ENCODE assay signal across 8 cellular contexts in genomic region chr2:112137516-112138142, GRCh38. TPM values are rescaled to one million over a fixed set of nuclear protein-coding genes. Genes with fewer than 3 reads are reported as not detected.
DNase-seq lines count a peak whose midpoint lies in the region; ATAC-seq and TF ChIP-seq lines count a peak whose summit lies in the region.

No MANE protein-coding gene starts in this region.

- peaks cover 33% of the 10 kb centered on the region for H3K27me3 Mint-ChIP-seq in T-helper 17 cell

- H3K4me1 Mint-ChIP-seq in T-helper 17 cell = peaks cover 11% of the 10 kb centered on the region

- no peaks in the 10 kb centered on the region for H3K36me3 ChIP-seq in osteoblast (ENCODE audit: insufficient read depth, low read length)

- ATAC-seq in T-helper 17 cell = peak; percentile 61

- no peaks in the 10 kb centered on the region for H3K79me2 ChIP-seq in osteoblast (ENCODE audit: insufficient read depth, low read length)

- DNase-seq in NCI-H345 (lab: John Stamatoyannopoulos, UW) = peak; percentile 6
- DNase-seq in NCI-H345 treated with DMSO at 0.1 percent for 48 hours (lab: John Stamatoyannopoulos, UW; ENCODE audit: unreplicated experiment) = no peak
- DNase-seq in T-helper 17 cell = no peak
- no peak for DNase-seq in fibroblast of pulmonary artery (ENCODE audit: low read depth)
- peak; percentile 93 for DNase-seq in osteoblast (ENCODE audit: insufficient read length, low spot score, missing footprints)
- no peak for DNase-seq in HEK293T (ENCODE audit: extremely low spot score)
- DNase-seq in OCI-M1 (lab: John Stamatoyannopoulos, UW) = no peak
- DNase-seq in KG1 (lab: John Stamatoyannopoulos, UW) = no peak

- CTCF ChIA-PET in HEK293T (lab: Yijun Ruan, JAX) = no interaction called here

- no peaks in the 10 kb centered on the region for H3K27me3 ChIP-seq in osteoblast (ENCODE audit: insufficient read depth, low read length)

- H2AFZ ChIP-seq in osteoblast (ENCODE audit: low read length) = peak overlapping the region; percentile 77

- H3K36me3 Mint-ChIP-seq in T-helper 17 cell (ENCODE audit: low read depth) = peaks cover 2% of the 10 kb centered on the region

- TF ChIP-seq CTCF in fibroblast of pulmonary artery (IDR thresholded peaks at IDR 0.05; ENCODE audit: low read length, missing control alignments) (no peak), osteoblast (IDR thresholded peaks at IDR 0.05; ENCODE audit: extremely low read depth, low read depth, low read length) (no peak)

- no peaks in the 10 kb centered on the region for H3K9me3 ChIP-seq in T-helper 17 cell (ENCODE audit: control insufficient read depth, low read length, poor library complexity, severe bottlenecking)
- H3K9me3 ChIP-seq in osteoblast (ENCODE audit: low read depth, low read length) = no peaks in the 10 kb centered on the region

- H3K4me3 Mint-ChIP-seq in T-helper 17 cell = peak overlapping the region; percentile 83

- peak overlapping the region; percentile 86 for H3K4me2 ChIP-seq in osteoblast (ENCODE audit: insufficient read depth, low read length)

- peak overlapping the region; percentile 67 for H3K27ac Mint-ChIP-seq in T-helper 17 cell

- H3K27ac ChIP-seq in osteoblast (ENCODE audit: low read depth, low read length) = peak overlapping the region; percentile 75

- no peaks in the 10 kb centered on the region for H4K20me1 ChIP-seq in osteoblast (ENCODE audit: insufficient read depth, low read length)

- H3K4me3 ChIP-seq in fibroblast of pulmonary artery (replicated peaks; ENCODE audit: low read depth, low read length) (peak overlapping the region; percentile 57), osteoblast (ENCODE audit: insufficient read depth, low read length) (peak overlapping the region; percentile 72)

- POLR2A ChIA-PET in HEK293T (lab: Yijun Ruan, JAX) = interaction anchor here (1.2 to 1.9 kb wide), 3 partner anchors 10 to 117 kb away, joined by 3 to 5 read pairs (median 4); partner anchors contain the start of gene ZC3H8

- peaks cover 5% of the 10 kb centered on the region for H3K4me1 ChIP-seq in osteoblast (ENCODE audit: insufficient read depth, low read length)

TF ChIP-seq in HEK293T, 16 proteins besides CTCF, POLR2A, EP300 and RAD21:
- TF ChIP-seq L3MBTL2 (conservative IDR thresholded peaks at IDR 0.05) (no peak), FOXK2 (IDR thresholded peaks at IDR 0.05) (no peak), FOXA1 (IDR thresholded peaks at IDR 0.05) (no peak)

RNA-seq across cellular contexts. Expression of gene FBLN7, which starts 0.6 kb away (rescaled TPM):
- 10 to 100 TPM; 17.2 to 21.7 TPM for total RNA-seq in T-helper 17 cell
- 5.3 and 5.8 TPM in 2 replicates for total RNA-seq in osteoblast

Comparison
In these comparisons a context has a peak if more than half of its experiments do, and no peak if none do; other contexts are left out.
1. DNase-seq: peak in NCI-H345 (single experiment) and osteoblast (single experiment); none in NCI-H345 treated with DMSO at 0.1 percent for 48 hours (single experiment), T-helper 17 cell (0 of 3), fibroblast of pulmonary artery (single experiment), HEK293T (single experiment), OCI-M1 (single experiment) and KG1 (single experiment).